In genomic region chr16:62664566-62664965, GRCh38 we compare ENCODE assay signal across 22 cellular contexts.
"Had no signal": no experiment of that assay in that cellular context is flagged by ENCODE, and none has a peak within 500 bp of the region (broad histone marks: within the 10 kb centered on the region; RNA-seq: fewer than 3 reads in every experiment).

No MANE protein-coding gene starts in this region.

- FAIRE-seq: astrocyte, RCC 7860 had no signal

- H3K36me3 Mint-ChIP-seq: activated CD4-positive, alpha-beta memory T cell treated with anti-CD3 and anti-CD28 coated beads for 36 hours; activated naive CD8-positive, alpha-beta T cell had no signal

- H3K4me3 Mint-ChIP-seq: activated B cell treated with CpG ODN at 0.5 μM for 24 hours; activated CD4-positive, alpha-beta memory T cell treated with anti-CD3 and anti-CD28 coated beads for 36 hours; activated CD4-positive, alpha-beta T cell treated with anti-CD3 and anti-CD28 coated beads, Interleukin-2, amount 10 ng/mL, durations not matched to agents 7 days and 5 days; activated naive CD4-positive, alpha-beta T cell treated with anti-CD3 and anti-CD28 coated beads for 36 hours; activated naive CD8-positive, alpha-beta T cell; activated T-helper 17 cell treated with anti-CD3 and anti-CD28 coated beads, Interleukin-2, amount 50 U/mL, for 72 hours; T-helper 17 cell had no signal

- H3K27me3 Mint-ChIP-seq: activated B cell treated with CpG ODN at 0.5 μM for 24 hours; activated CD4-positive, alpha-beta memory T cell treated with anti-CD3 and anti-CD28 coated beads for 36 hours; activated CD4-positive, alpha-beta T cell treated with anti-CD3 and anti-CD28 coated beads, Interleukin-2, amount 10 ng/mL, durations not matched to agents 7 days and 5 days; activated naive CD8-positive, alpha-beta T cell; activated T-helper 17 cell treated with anti-CD3 and anti-CD28 coated beads, Interleukin-2, amount 50 U/mL, for 72 hours; T-helper 17 cell had no signal

- DNase-seq: activated B cell treated with CpG ODN at 0.5 μM for 24 hours; activated CD4-positive, alpha-beta memory T cell treated with anti-CD3 and anti-CD28 coated beads for 36 hours; activated CD4-positive, alpha-beta T cell treated with anti-CD3 and anti-CD28 coated beads, Interleukin-2, amount 10 ng/mL, durations not matched to agents 7 days and 5 days; activated CD8-positive, alpha-beta memory T cell treated with anti-CD3 and anti-CD28 coated beads for 24 hours; activated gamma-delta T cell; activated naive CD4-positive, alpha-beta T cell treated with anti-CD3 and anti-CD28 coated beads for 36 hours; activated T-cell treated with anti-CD3 and anti-CD28 coated beads, Interleukin-2, amount 50 U/mL, for 48 hours; cerebellar nuclear complex; KG1; NCI-H1092; NCI-H1436; NCI-H1694 treated with DMSO at 0.1 percent for 48 hours; NCI-H510A treated with DMSO at 0.1 percent for 48 hours; NCI-H69; NK-92 treated with Interleukin-12 subunit alpha and Interleukin-12 subunit beta, amount 100 ng/mL, for 24 hours; SHP77; T-helper 17 cell; T-helper 9 cell had no signal

- H3K4me1 Mint-ChIP-seq: activated B cell treated with CpG ODN at 0.5 μM for 24 hours; activated CD4-positive, alpha-beta T cell treated with anti-CD3 and anti-CD28 coated beads, Interleukin-2, amount 10 ng/mL, durations not matched to agents 7 days and 5 days; activated T-helper 17 cell treated with anti-CD3 and anti-CD28 coated beads, Interleukin-2, amount 50 U/mL, for 72 hours; T-helper 17 cell had no signal

- H3K27ac Mint-ChIP-seq: activated B cell treated with CpG ODN at 0.5 μM for 24 hours; activated CD4-positive, alpha-beta memory T cell treated with anti-CD3 and anti-CD28 coated beads for 36 hours; activated CD4-positive, alpha-beta T cell treated with anti-CD3 and anti-CD28 coated beads, Interleukin-2, amount 10 ng/mL, durations not matched to agents 7 days and 5 days; activated naive CD4-positive, alpha-beta T cell treated with anti-CD3 and anti-CD28 coated beads for 36 hours; activated naive CD8-positive, alpha-beta T cell; activated T-helper 17 cell treated with anti-CD3 and anti-CD28 coated beads, Interleukin-2, amount 50 U/mL, for 72 hours; T-helper 17 cell had no signal

- ATAC-seq: activated T-helper 17 cell treated with anti-CD3 and anti-CD28 coated beads, Interleukin-2, amount 50 U/mL, for 72 hours; T-helper 17 cell had no signal
